In genomic region chr1:43475611-43476401, GRCh38 we compare ENCODE assay signal across 10 cellular contexts. TPM values are rescaled to one million over a fixed set of nuclear protein-coding genes. Genes with fewer than 3 reads are reported as not detected.
DNase-seq lines count a peak whose midpoint lies in the region; ATAC-seq, FAIRE-seq and TF ChIP-seq lines count a peak whose summit lies in the region.
"Not testable (repeated sequence)": the region's sequence is repeated elsewhere in the genome, so short reads cannot be mapped to it uniquely, and the experiment has no call there.
"Had no signal": no experiment of that assay in that cellular context is flagged by ENCODE, and none has a peak within 500 bp of the region (broad histone marks: within the 10 kb centered on the region; RNA-seq: fewer than 3 reads in every experiment).

No MANE protein-coding gene starts in this region.

- intact Hi-C loops in GM12878 (cut with micrococcal nuclease; ENCODE audit: unreplicated experiment); pancreas (cut with DNase I): not testable (repeated sequence)

- BruUV-seq in GM12878 (replicated peaks; lab: Mats Ljungman, UMichigan), result not testable (repeated sequence)

- TF ChIP-seq POLR2A in A549 (IDR thresholded peaks at IDR 0.05; ENCODE audit: low read length); GM12878 (IDR thresholded peaks at IDR 0.05; ENCODE audit: low read depth, low read length): not testable (repeated sequence)

- peak overlapping the region; percentile 60 for H3K4me2 ChIP-seq in A549
- not testable (repeated sequence) for H3K4me2 ChIP-seq in GM12878 (ENCODE audit: control insufficient read depth, insufficient read depth)

- CTCF ChIA-PET in A549 (lab: Yijun Ruan, JAX); GM12878 (lab: Yijun Ruan, JAX): not testable (repeated sequence)

- H3K27me3 ChIP-seq in HUES48 (ENCODE audit: control insufficient read depth, insufficient read depth, low read length); GM12878 (replicated peaks in 1 of 2; ENCODE audit: control insufficient read depth in 2 of 2, insufficient read depth in 2 of 2, low read length in 1 of 2); pancreas: not testable (repeated sequence)

- FAIRE-seq in A549 (lab: Jason Lieb, UNC), result peak; percentile 89
- peak; percentile 41 for FAIRE-seq in GM12878 (lab: Jason Lieb, UNC)
- FAIRE-seq in pancreas (lab: Jason Lieb, UNC), result not testable (repeated sequence)

- not testable (repeated sequence) for H3K79me2 ChIP-seq in GM12878 (ENCODE audit: control insufficient read depth, insufficient read depth, low read length)

- in situ Hi-C loops in GM12878 (cut with MboI), result not testable (repeated sequence)

- RAD21 ChIA-PET in GM12878 (lab: Charles Lee; ENCODE audit: unreplicated experiment), result not testable (repeated sequence)

- not testable (repeated sequence) for H3K9ac ChIP-seq in HUES48 (ENCODE audit: low read depth, low read length); GM12878 (ENCODE audit: control insufficient read depth, insufficient read depth, low read length)

- H3K27ac ChIP-seq in A549 (peak overlapping the region; percentile 92 to 95), HUES48 (ENCODE audit: low read depth, low read length) (peak overlapping the region; percentile 49), pancreas (peak overlapping the region in 2 of 4 donors; percentile 10 to 43)
- not testable (repeated sequence) for H3K27ac ChIP-seq in GM12878 (ENCODE audit: control insufficient read depth, insufficient read depth)

- not testable (repeated sequence) for H3K36me3 ChIP-seq in HUES48 (ENCODE audit: control insufficient read depth, insufficient read depth, low read length); GM12878 (ENCODE audit: control insufficient read depth in 2 of 2, insufficient read depth in 2 of 2, low read length in 1 of 2); pancreas

- SMC1A ChIA-PET in GM12878 (lab: Charles Lee; ENCODE audit: uncharacterized antibody, unreplicated experiment), result not testable (repeated sequence)

- peak; percentile 60 to 77; a peak in 2 of 5 replicates for TF ChIP-seq EP300 in A549 (IDR thresholded peaks at IDR 0.05)
- not testable (repeated sequence) for TF ChIP-seq EP300 in GM12878 (IDR thresholded peaks at IDR 0.05; ENCODE audit: borderline replicate concordance in 1 of 2, control insufficient read depth in 1 of 2, low read depth in 2 of 2, low read length in 2 of 2)

- DNase-seq in A549 (ENCODE audit: low read depth in 1 of 2, low spot score in 1 of 2) (peak in 1 of 2 experiments; percentile 83), ELR (ENCODE audit: low read depth) (peak; percentile 77), RPMI7951 (ENCODE audit: low read depth) (peak; percentile 82), epithelial cell of proximal tubule (ENCODE audit: low read depth) (peak; percentile 46), kidney tubule cell (ENCODE audit: low spot score) (peak; percentile 91)
- not testable (repeated sequence) for DNase-seq in GM12878 (ENCODE audit: low read depth, low spot score); pancreas

- ATAC-seq in A549 (peak; percentile 75 to 80), pancreas (peak; percentile 53 to 82 (median 74))
- not testable (repeated sequence) for ATAC-seq in GM12878

- 16% methylated on average over 10 of the region's 10 CpGs for WGBS in A549 (ENCODE audit: missing lambda C conversion rate)
- WGBS in GM12878 (ENCODE audit: insufficient coverage, insufficient replicate concordance, low lambda C conversion rate, missing lambda C conversion rate), result 37% methylated on average over 9 of the region's 10 CpGs
- 58 to 68% methylated on average over 8 to 9 of the region's 10 CpGs for WGBS in pancreas, 2 donors

- not testable (repeated sequence) for TF ChIP-seq CTCF in A549 (IDR thresholded peaks at IDR 0.05); GM12878 (IDR thresholded peaks at IDR 0.05 in 2 of 3, conservative IDR thresholded peaks at IDR 0.05 in 1 of 3; ENCODE audit: control insufficient read depth in 2 of 3, extremely low read depth in 1 of 3, insufficient read depth in 1 of 3, low read depth in 3 of 3, low read length in 3 of 3); epithelial cell of proximal tubule (conservative IDR thresholded peaks at IDR 0.05; ENCODE audit: low read depth, low read length); pancreas (IDR thresholded peaks at IDR 0.05)

- POLR2A ChIA-PET in A549 (lab: Yijun Ruan, JAX); GM12878 (lab: Charles Lee): not testable (repeated sequence)

- not testable (repeated sequence) for TF ChIP-seq RAD21 in A549 (conservative IDR thresholded peaks at IDR 0.05 in 1 of 2, IDR thresholded peaks at IDR 0.05 in 1 of 2); GM12878 (IDR thresholded peaks at IDR 0.05; ENCODE audit: insufficient read depth, low read depth, low read length)

- not testable (repeated sequence) for H2AFZ ChIP-seq in GM12878 (ENCODE audit: control insufficient read depth, low read depth, low read length)

- not testable (repeated sequence) for H4K20me1 ChIP-seq in GM12878 (ENCODE audit: control insufficient read depth, insufficient read depth)

- H3K9me3 ChIP-seq in A549, result peaks cover 19% of the 10 kb centered on the region
- H3K9me3 ChIP-seq in HUES48 (ENCODE audit: control insufficient read depth, insufficient read depth, low read length); GM12878 (replicated peaks; ENCODE audit: control insufficient read depth, insufficient read depth, low read length); pancreas: not testable (repeated sequence)

- H3K4me3 ChIP-seq in A549; HUES48 (ENCODE audit: low read depth, low read length); GM12878; epithelial cell of proximal tubule (ENCODE audit: low read depth, low read length); pancreas: not testable (repeated sequence)

- H3K4me1 ChIP-seq in A549, result peaks cover 51% of the 10 kb centered on the region
- peaks cover 15% of the 10 kb centered on the region for H3K4me1 ChIP-seq in HUES48 (ENCODE audit: control insufficient read depth, insufficient read depth, low read length)
- H3K4me1 ChIP-seq in GM12878 (ENCODE audit: control insufficient read depth, insufficient read depth, low read length); pancreas: not testable (repeated sequence)

RNA-seq across cellular contexts. Expression of gene HYI, which starts 22.1 kb away (rescaled TPM):
- 6.6 and 7.2 TPM in 2 replicates for polyA plus RNA-seq in A549 (2011; rRNA removed)
- polyA plus RNA-seq in A549 (2012; cell fraction: cytosol; rRNA removed), result 18.8 and 19.0 TPM in 2 replicates
- polyA plus RNA-seq in A549 (2012; cell fraction: nucleus; rRNA removed), result 39.9 and 45.7 TPM in 2 replicates
- polyA plus RNA-seq in A549 (2017; fragmentation: RNase III; extraction: RNeasy Plus Mini Kit Qiagen cat#74134 plus additional on column Dnase treatment), result 15.1 to 17.1 TPM (median 15.3 TPM) in 3 replicates
- polyA minus RNA-seq in A549 (2011; rRNA and poly(A)+ RNA removed), result 5.4 and 5.8 TPM in 2 replicates
- total RNA-seq in RPMI7951 (2014; rRNA removed; shearing (Covaris generic)), result 115 and 132 TPM in 2 replicates
- 10.2 and 14.2 TPM in 2 replicates for total RNA-seq in GM12878 (2013; cell fraction: nucleolus; rRNA removed)
- total RNA-seq in GM12878 (2014; rRNA removed), result 2.9 and 5.6 TPM in 2 replicates
- 1.6 and 2.0 TPM in 2 replicates for total RNA-seq in GM12878 (2014; rRNA removed; fragmentation: Illumina TruSeq; extraction: Trizol)
- 5.3 and 5.5 TPM in 2 replicates for total RNA-seq in GM12878 (2021)
- polyA plus RNA-seq in GM12878 (2011; ENCODE audit: low read depth), result 17.0 TPM
- 0.46 and 0.69 TPM in 2 replicates for polyA plus RNA-seq in GM12878 (2011; rRNA removed)
- 0.70 and 0.78 TPM in 2 replicates for polyA plus RNA-seq in GM12878 (2011; cell fraction: cytosol; rRNA removed)
- polyA plus RNA-seq in GM12878 (2011; cell fraction: nucleus; rRNA removed), result 2.4 and 2.6 TPM in 2 replicates
- 7.6 and 15.5 TPM in 2 replicates for polyA plus RNA-seq in GM12878 (2012)
- 1.3 and 1.9 TPM in 2 replicates for polyA plus RNA-seq in GM12878 (2014; fragmentation: Illumina TruSeq; extraction: Trizol)
- polyA plus RNA-seq in GM12878 (2014; fragmentation: Nextera tagmentation; extraction: Ambion mirVana), result under 1 TPM; 0.27 TPM
- 5.4 and 7.5 TPM in 2 replicates for polyA plus RNA-seq in GM12878 (2014; rRNA removed)
- polyA plus RNA-seq in GM12878 (2016; fragmentation: Nextera tagmentation; extraction: Ambion mirVana), result 1 to 10 TPM; 2.1 to 2.4 TPM
- polyA minus RNA-seq in GM12878 (2011; rRNA and poly(A)+ RNA removed), result 1.4 TPM in 1 of 2 replicates, not detected in the other
- not detected in 2 replicates for polyA minus RNA-seq in GM12878 (2011; cell fraction: cytosol; rRNA and poly(A)+ RNA removed)
- 0.29 and 0.73 TPM in 2 replicates for polyA minus RNA-seq in GM12878 (2011; cell fraction: nucleus; rRNA and poly(A)+ RNA removed)
- 124 and 135 TPM in 2 replicates for total RNA-seq in epithelial cell of proximal tubule
- total RNA-seq in pancreas, result 10 to 100 TPM; 39.9 to 73.1 (median 55.0) TPM
- 100 to 1,000 TPM; 229 to 235 TPM for polyA plus RNA-seq in pancreas

RNA-seq across cellular contexts. Expression of gene PTPRF, which starts 54.9 kb away (rescaled TPM):
- 96.5 and 111 TPM in 2 replicates for polyA plus RNA-seq in A549 (2011; rRNA removed)
- polyA plus RNA-seq in A549 (2012; cell fraction: cytosol; rRNA removed), result 84.0 and 107 TPM in 2 replicates
- polyA plus RNA-seq in A549 (2012; cell fraction: nucleus; rRNA removed), result 211 and 261 TPM in 2 replicates
- 68.3 to 75.4 TPM (median 68.5 TPM) in 3 replicates for polyA plus RNA-seq in A549 (2017; fragmentation: RNase III; extraction: RNeasy Plus Mini Kit Qiagen cat#74134 plus additional on column Dnase treatment)
- 308 and 310 TPM in 2 replicates for polyA minus RNA-seq in A549 (2011; rRNA and poly(A)+ RNA removed)
- 34.5 and 39.7 TPM in 2 replicates for total RNA-seq in RPMI7951 (2014; rRNA removed; shearing (Covaris generic))
- 13.6 and 15.1 TPM in 2 replicates for total RNA-seq in GM12878 (2013; cell fraction: nucleolus; rRNA removed)
- total RNA-seq in GM12878 (2014; rRNA removed), result 0.34 and 0.54 TPM in 2 replicates
- total RNA-seq in GM12878 (2014; rRNA removed; fragmentation: Illumina TruSeq; extraction: Trizol), result 0.22 and 0.23 TPM in 2 replicates
- 1.1 and 1.2 TPM in 2 replicates for total RNA-seq in GM12878 (2021)
- 2.9 TPM for polyA plus RNA-seq in GM12878 (2011; ENCODE audit: low read depth)
- 1.0 and 2.6 TPM in 2 replicates for polyA plus RNA-seq in GM12878 (2011; rRNA removed)
- polyA plus RNA-seq in GM12878 (2011; cell fraction: cytosol; rRNA removed), result 1.8 and 2.1 TPM in 2 replicates
- polyA plus RNA-seq in GM12878 (2011; cell fraction: nucleus; rRNA removed), result 7.7 and 10.8 TPM in 2 replicates
- 3.0 and 4.2 TPM in 2 replicates for polyA plus RNA-seq in GM12878 (2012)
- 0.10 and 0.29 TPM in 2 replicates for polyA plus RNA-seq in GM12878 (2014; fragmentation: Illumina TruSeq; extraction: Trizol)
- under 1 TPM; 0.04 to 0.05 TPM for polyA plus RNA-seq in GM12878 (2014; fragmentation: Nextera tagmentation; extraction: Ambion mirVana)
- 0.47 and 1.4 TPM in 2 replicates for polyA plus RNA-seq in GM12878 (2014; rRNA removed)
- polyA plus RNA-seq in GM12878 (2016; fragmentation: Nextera tagmentation; extraction: Ambion mirVana), result under 1 TPM; 0.23 to 0.52 TPM
- 4.2 and 7.5 TPM in 2 replicates for polyA minus RNA-seq in GM12878 (2011; rRNA and poly(A)+ RNA removed)
- 4.1 and 4.9 TPM in 2 replicates for polyA minus RNA-seq in GM12878 (2011; cell fraction: cytosol; rRNA and poly(A)+ RNA removed)
- 1.7 and 3.2 TPM in 2 replicates for polyA minus RNA-seq in GM12878 (2011; cell fraction: nucleus; rRNA and poly(A)+ RNA removed)
- total RNA-seq in epithelial cell of proximal tubule, result 138 and 155 TPM in 2 replicates
- total RNA-seq in pancreas, result 100 to 1,000 TPM in 5 of 6 donors, 10 to 100 TPM in 1; 89.2 to 210 (median 131) TPM
- polyA plus RNA-seq in pancreas, result 10 to 100 TPM; 42.9 to 44.6 TPM
- polyA plus RNA-seq: CD4-positive, CD25-positive, alpha-beta regulatory T cell; IgD-negative memory B cell had no signal
